20 cellular contexts compared by ENCODE assay signal in genomic region chr2:142748559-142749099, GRCh38.
DNase-seq lines count a peak whose midpoint lies in the region; ATAC-seq and TF ChIP-seq lines count a peak whose summit lies in the region.
"Had no signal": no experiment of that assay in that cellular context is flagged by ENCODE, and none has a peak within 500 bp of the region (broad histone marks: within the 10 kb centered on the region; RNA-seq: fewer than 3 reads in every experiment).

No MANE protein-coding gene starts in this region.

- CTCF ChIA-PET in WTC11 (lab: Charles Lee): no interaction called here

- H3K4me3 Mint-ChIP-seq in WTC11 (no peak overlapping the region), progenitor cell of endocrine pancreas (ENCODE audit: low read depth) (no peak overlapping the region)
- H3K4me3 Mint-ChIP-seq: B cell; CD4-positive, CD25-positive, alpha-beta regulatory T cell; CD8-positive, alpha-beta T cell had no signal

- H3K36me3 Mint-ChIP-seq in WTC11: peaks cover 2% of the 10 kb centered on the region; the same call in 1 of the 2 replicates
- no peaks in the 10 kb centered on the region for H3K36me3 Mint-ChIP-seq in progenitor cell of endocrine pancreas (ENCODE audit: insufficient read depth)
- H3K36me3 Mint-ChIP-seq: CD4-positive, CD25-positive, alpha-beta regulatory T cell; CD8-positive, alpha-beta T cell had no signal

- H3K9me3 Mint-ChIP-seq in WTC11: peaks cover 3% of the 10 kb centered on the region
- H3K9me3 Mint-ChIP-seq in progenitor cell of endocrine pancreas (ENCODE audit: low read depth): no peaks in the 10 kb centered on the region

- intact Hi-C loops in testis (cut with DNase I; ENCODE audit: low total_unique reads): no loop called here

- ATAC-seq in WTC11: peak; percentile 18; the same call in 1 of the 2 replicates
- ATAC-seq in HG03469 (IDR thresholded peaks at IDR 0.05; ENCODE audit: unreplicated experiment): no peak
- ATAC-seq: CD8-positive, alpha-beta T cell had no signal

- peak overlapping the region; percentile 7 to 45 for H3K4me3 ChIP-seq in testis
- H3K4me3 ChIP-seq: BLaER1, GM23248 had no signal

- H3K36me3 ChIP-seq in testis (ENCODE audit: low read depth, missing control alignments): no peaks in the 10 kb centered on the region
- H3K36me3 ChIP-seq: BLaER1 had no signal

- H3K27ac Mint-ChIP-seq in WTC11 (no peak overlapping the region), progenitor cell of endocrine pancreas (no peak overlapping the region)
- H3K27ac Mint-ChIP-seq: B cell; CD4-positive, CD25-positive, alpha-beta regulatory T cell; CD8-positive, alpha-beta T cell had no signal

- TF ChIP-seq CTCF in WTC11 (IDR thresholded peaks at IDR 0.05): no peak
- TF ChIP-seq CTCF in testis (IDR thresholded peaks at IDR 0.05): no peak
- no peak for TF ChIP-seq CTCF in progenitor cell of endocrine pancreas (IDR thresholded peaks at IDR 0.05; ENCODE audit: unreplicated experiment)

- no peaks in the 10 kb centered on the region for H3K27me3 ChIP-seq in testis
- H3K27me3 ChIP-seq: BLaER1 had no signal

- H3K4me1 Mint-ChIP-seq in WTC11 (no peaks in the 10 kb centered on the region), progenitor cell of endocrine pancreas (ENCODE audit: low read depth) (no peaks in the 10 kb centered on the region)
- H3K4me1 Mint-ChIP-seq: B cell; CD4-positive, CD25-positive, alpha-beta regulatory T cell had no signal

- no peak overlapping the region for H3K27ac ChIP-seq in testis
- H3K27ac ChIP-seq: BLaER1, C4-2B, GM23248 had no signal

- H3K4me1 ChIP-seq in testis: no peaks in the 10 kb centered on the region
- H3K4me1 ChIP-seq: BLaER1, Caco-2 had no signal

- peak; percentile 13 for DNase-seq in A172 (ENCODE audit: low spot score)
- peak; percentile 48 for DNase-seq in NCI-H2227 (lab: John Stamatoyannopoulos, UW; ENCODE audit: unreplicated experiment)
- no peak for DNase-seq in WTC11 (ENCODE audit: low spot score)
- peak; percentile 58 for DNase-seq in testis
- no peak for DNase-seq in progenitor cell of endocrine pancreas (ENCODE audit: low spot score, unreplicated experiment)
- no peak for DNase-seq in AML-193 (lab: John Stamatoyannopoulos, UW)
- DNase-seq: 8988T; Caco-2; CD4-positive, CD25-positive, alpha-beta regulatory T cell; CD8-positive, alpha-beta T cell; DMS53; DMS79 treated with DMSO at 0.1 percent for 48 hours; GF-D8; GM23248; H7; HCEC 1CT had no signal

- no peak for TF ChIP-seq POLR2A in testis (IDR thresholded peaks at IDR 0.05)

- POLR2A ChIA-PET in WTC11 (lab: Charles Lee): no interaction called here

- no peaks in the 10 kb centered on the region for H3K27me3 Mint-ChIP-seq in WTC11 (ENCODE audit: low read depth)
- no peaks in the 10 kb centered on the region for H3K27me3 Mint-ChIP-seq in progenitor cell of endocrine pancreas
- H3K27me3 Mint-ChIP-seq: B cell; CD4-positive, CD25-positive, alpha-beta regulatory T cell had no signal

- H3K9me3 ChIP-seq in testis: no peaks in the 10 kb centered on the region
- H3K9me3 ChIP-seq: Caco-2 had no signal

- 59 to 73% methylated on average over 14 of the region's 14 CpGs for WGBS in testis, 2 donors

TF ChIP-seq in WTC11, 78 proteins besides CTCF, POLR2A, EP300 and RAD21:
- TF ChIP-seq ZNF532 (CRISPR knock-in tag; IDR thresholded peaks at IDR 0.05; ENCODE audit: borderline replicate concordance): no peak
- no peak for TF ChIP-seq ZSCAN18 (CRISPR knock-in tag; IDR thresholded peaks at IDR 0.05)
- no peak for TF ChIP-seq STAT6 (CRISPR knock-in tag; conservative IDR thresholded peaks at IDR 0.05; ENCODE audit: low read depth)
- TF ChIP-seq USF2 (CRISPR knock-in tag; IDR thresholded peaks at IDR 0.05): no peak
- no peak for TF ChIP-seq USF1 (CRISPR knock-in tag; IDR thresholded peaks at IDR 0.05)
- no peak for TF ChIP-seq ZMAT4 (CRISPR knock-in tag; IDR thresholded peaks at IDR 0.05)
- no peak for TF ChIP-seq EMX1 (CRISPR knock-in tag; IDR thresholded peaks at IDR 0.05)
- no peak for TF ChIP-seq ATF1 (CRISPR knock-in tag; IDR thresholded peaks at IDR 0.05)

Comparison
In these comparisons a context has a peak if more than half of its experiments do, and no peak if none do; other contexts are left out.
1. DNase-seq: peak in A172 (single experiment), NCI-H2227 (single experiment) and testis (single experiment); none in WTC11 (single experiment), progenitor cell of endocrine pancreas (single experiment) and AML-193 (0 of 2).